In genomic region chr4:186554890-186555827, GRCh38 we compare ENCODE assay signal across 10 cellular contexts. TPM values are rescaled to one million over a fixed set of nuclear protein-coding genes. Genes with fewer than 3 reads are reported as not detected.
DNase-seq lines count a peak whose midpoint lies in the region; ATAC-seq and TF ChIP-seq lines count a peak whose summit lies in the region.
"Had no signal": no experiment of that assay in that cellular context is flagged by ENCODE, and none has a peak within 500 bp of the region (broad histone marks: within the 10 kb centered on the region; RNA-seq: fewer than 3 reads in every experiment).

TSS of gene MTNR1A (minus strand) at chr4:186555567. CDS start at chr4:186555365, 202 bp downstream.

- H3K9me3 ChIP-seq in PC-9 (ENCODE audit: insufficient read depth, low read depth) = no peaks in the 10 kb centered on the region

- H3K4me3 ChIP-seq in epithelial cell of proximal tubule (ENCODE audit: low read depth, low read length) (peak within 1 kb of the TSS; percentile 53), PC-9 (no peak within 1 kb of the TSS)

- intact Hi-C loops in PC-9 (cut with micrococcal nuclease; ENCODE audit: unreplicated experiment) = no loop called here

- H3K79me2 ChIP-seq in PC-9 (ENCODE audit: low read depth) = no peaks in the 10 kb centered on the region

- DNase-seq in NCI-H1092 treated with DMSO at 0.1 percent for 48 hours (lab: John Stamatoyannopoulos, UW) = peak; percentile 22
- DNase-seq in epithelial cell of proximal tubule (ENCODE audit: low read depth) = no peak
- DNase-seq in neural crest cell (ENCODE audit: low read depth, low spot score) = peak; percentile 31
- no peak for DNase-seq in medulla oblongata (ENCODE audit: extremely low spot score)
- no peak for DNase-seq in NCI-H187 treated with DMSO at 0.1 percent for 48 hours (lab: John Stamatoyannopoulos, UW)
- DNase-seq in PC-9 = no peak
- DNase-seq: activated CD8-positive, alpha-beta T cell treated with anti-CD3 and anti-CD28 coated beads, Interleukin-2, amount 10 ng/mL, durations not matched to agents 7 days and 5 days; stimulated activated CD4-positive, alpha-beta T cell treated with anti-CD3 and anti-CD28 coated beads, Interleukin-4, amount 100 ng/mL, for 1 hour had no signal

- H4K20me1 ChIP-seq in PC-9 (ENCODE audit: insufficient read depth) = no peaks in the 10 kb centered on the region

- no peaks in the 10 kb centered on the region for H3K36me3 ChIP-seq in PC-9 (ENCODE audit: low read depth)

- CTCF ChIA-PET in PC-9 (lab: Charles Lee) = no interaction called here

- H3K4me1 Mint-ChIP-seq in neural crest cell = peaks cover 12% of the 10 kb centered on the region

- no peaks in the 10 kb centered on the region for H3K36me3 Mint-ChIP-seq in neural crest cell (ENCODE audit: low read depth)

- POLR2A ChIA-PET in PC-9 (lab: Charles Lee; ENCODE audit: unreplicated experiment) = no interaction called here

- no peak within 1 kb of the TSS for H3K27ac ChIP-seq in C4-2B
- H3K27ac ChIP-seq in PC-9 = no peak within 1 kb of the TSS

- BruUV-seq in PC-9 (replicated peaks; lab: Mats Ljungman, UMichigan) = no TSS peak

- no peak for ATAC-seq in esophagus mucosa
- ATAC-seq: activated CD8-positive, alpha-beta T cell treated with anti-CD3 and anti-CD28 coated beads, Interleukin-2, amount 10 ng/mL, durations not matched to agents 7 days and 5 days had no signal

- no peaks in the 10 kb centered on the region for H3K9me2 ChIP-seq in PC-9 (ENCODE audit: insufficient read depth)

- H3K4me1 ChIP-seq in PC-9 (replicated peaks; ENCODE audit: insufficient read depth) = no peaks in the 10 kb centered on the region

- peaks cover 34% of the 10 kb centered on the region for H3K27me3 Mint-ChIP-seq in neural crest cell (ENCODE audit: low read depth)

- peaks cover 13% of the 10 kb centered on the region for H3K27me3 ChIP-seq in PC-9 (ENCODE audit: insufficient read depth, low read depth)

- peak within 1 kb of the TSS; percentile 85 for H3K4me3 Mint-ChIP-seq in neural crest cell
- H3K4me3 Mint-ChIP-seq: activated CD8-positive, alpha-beta T cell treated with anti-CD3 and anti-CD28 coated beads, Interleukin-2, amount 10 ng/mL, durations not matched to agents 7 days and 5 days had no signal

- H3K27ac Mint-ChIP-seq in neural crest cell (ENCODE audit: unreplicated experiment) = no peak within 1 kb of the TSS
- H3K27ac Mint-ChIP-seq: activated CD8-positive, alpha-beta T cell treated with anti-CD3 and anti-CD28 coated beads, Interleukin-2, amount 10 ng/mL, durations not matched to agents 7 days and 5 days had no signal

- no peaks in the 10 kb centered on the region for H3F3A ChIP-seq in PC-9 (ENCODE audit: insufficient read depth, low read depth)

- H3K4me2 ChIP-seq in PC-9 = no peak within 1 kb of the TSS

- H3K9me3 Mint-ChIP-seq in neural crest cell = no peaks in the 10 kb centered on the region

- peak; percentile 34 for TF ChIP-seq CTCF in C4-2B (conservative IDR thresholded peaks at IDR 0.05)
- TF ChIP-seq CTCF in epithelial cell of proximal tubule (conservative IDR thresholded peaks at IDR 0.05; ENCODE audit: low read depth, low read length) = peak; percentile 37
- peak; percentile 50 for TF ChIP-seq CTCF in neural crest cell (conservative IDR thresholded peaks at IDR 0.05)
- TF ChIP-seq CTCF in PC-9 (conservative IDR thresholded peaks at IDR 0.05) = no peak

- no peak within 1 kb of the TSS for H2AFZ ChIP-seq in PC-9

RNA-seq across cellular contexts. Expression of gene MTNR1A, which starts in this region (rescaled TPM):
- total RNA-seq in epithelial cell of proximal tubule (0.36 TPM in 1 of 2 replicates, not detected in the other), neural crest cell (0.98 and 1.2 TPM in 2 replicates), esophagus mucosa (not detected), PC-9 (2021) (not detected in 2 replicates)
- total RNA-seq: activated CD8-positive, alpha-beta T cell treated with anti-CD3 and anti-CD28 coated beads, Interleukin-2, amount 10 ng/mL, durations not matched to agents 7 days and 5 days had no signal

Comparison
In these comparisons a context has a peak if more than half of its experiments do, and no peak if none do; other contexts are left out.
1. DNase-seq: peak in NCI-H1092 treated with DMSO at 0.1 percent for 48 hours (single experiment) and neural crest cell (single experiment); none in epithelial cell of proximal tubule (single experiment), medulla oblongata (single experiment), NCI-H187 treated with DMSO at 0.1 percent for 48 hours (single experiment) and PC-9 (0 of 2).